12 cellular contexts compared by ENCODE assay signal in the genomic region with DNA sequence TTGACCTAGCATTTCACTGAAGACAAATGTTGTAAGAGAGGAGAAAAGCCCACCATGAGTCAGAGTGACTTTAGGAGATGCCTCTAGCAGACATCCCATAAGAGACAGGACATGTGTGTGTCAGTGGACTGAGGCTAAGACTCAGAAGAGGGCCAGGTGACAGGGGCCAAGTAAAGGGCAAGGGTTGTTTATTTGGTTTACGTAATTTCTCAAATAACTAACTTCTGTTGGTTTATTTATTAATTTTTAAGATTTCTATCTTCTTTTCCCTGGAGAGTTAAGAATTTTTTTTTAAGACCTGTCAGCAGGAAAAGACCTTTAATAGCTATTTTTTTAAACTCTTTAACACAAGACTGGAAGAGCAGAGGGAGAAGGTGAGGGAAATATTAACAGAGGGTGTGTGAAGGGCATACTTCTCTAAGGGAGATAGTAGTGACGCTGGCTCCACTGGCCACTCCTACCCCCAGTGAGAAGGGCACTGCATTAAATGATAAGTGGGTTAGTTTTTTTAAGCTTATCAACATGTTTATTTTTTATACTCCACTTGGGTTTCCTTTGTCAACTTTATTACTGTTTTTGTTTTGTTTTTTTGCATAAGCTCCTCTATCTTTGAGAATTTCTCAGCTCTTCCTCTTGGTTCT. TPM values are rescaled to one million over a fixed set of nuclear protein-coding genes. Genes with fewer than 3 reads are reported as not detected.
DNase-seq lines count a peak whose midpoint lies in the region; ATAC-seq and TF ChIP-seq lines count a peak whose summit lies in the region.
"Had no signal": no experiment of that assay in that cellular context is flagged by ENCODE, and none has a peak within 500 bp of the region (broad histone marks: within the 10 kb centered on the region; RNA-seq: fewer than 3 reads in every experiment).

No MANE protein-coding gene starts in this region.

- in situ Hi-C loops in brain microvascular endothelial cell (cut with HindIII; ENCODE audit: low pct_ligation_motif_present, low sequenced_read_pairs) = no loop called here

- H3K27me3 Mint-ChIP-seq in activated CD4-positive, alpha-beta T cell treated with anti-CD3 and anti-CD28 coated beads, Interleukin-2, amount 10 ng/mL, durations not matched to agents 7 days and 5 days = no peaks in the 10 kb centered on the region
- peaks cover 3% of the 10 kb centered on the region for H3K27me3 Mint-ChIP-seq in activated naive CD8-positive, alpha-beta T cell treated with anti-CD3 and anti-CD28 coated beads for 36 hours
- no peaks in the 10 kb centered on the region for H3K27me3 Mint-ChIP-seq in neural crest cell (ENCODE audit: low read depth)

- peaks cover 75% of the 10 kb centered on the region for H3K36me3 Mint-ChIP-seq in activated CD4-positive, alpha-beta T cell treated with anti-CD3 and anti-CD28 coated beads, Interleukin-2, amount 10 ng/mL, durations not matched to agents 7 days and 5 days (ENCODE audit: low read depth)
- peaks cover 72% of the 10 kb centered on the region for H3K36me3 Mint-ChIP-seq in activated naive CD8-positive, alpha-beta T cell treated with anti-CD3 and anti-CD28 coated beads for 36 hours
- peaks cover 23% of the 10 kb centered on the region for H3K36me3 Mint-ChIP-seq in neural crest cell (ENCODE audit: low read depth)

- POLR2A ChIA-PET in activated CD4-positive, alpha-beta T cell treated with anti-CD3 and anti-CD28 coated beads, Interleukin-2, amount 10 ng/mL, durations not matched to agents 7 days and 5 days (lab: Charles Lee) = interaction anchor here (0.7 kb wide), 1 partner anchor 17 kb away, joined by 3 read pairs; the partner anchor contains the start of gene APEX1

- peak overlapping the region; percentile 95 for H3K4me3 Mint-ChIP-seq in activated CD4-positive, alpha-beta T cell treated with anti-CD3 and anti-CD28 coated beads, Interleukin-2, amount 10 ng/mL, durations not matched to agents 7 days and 5 days
- peak overlapping the region; percentile 69 for H3K4me3 Mint-ChIP-seq in activated naive CD8-positive, alpha-beta T cell treated with anti-CD3 and anti-CD28 coated beads for 36 hours
- H3K4me3 Mint-ChIP-seq in neural crest cell = peak overlapping the region; percentile 72

- no peaks in the 10 kb centered on the region for H3K9me3 Mint-ChIP-seq in activated CD4-positive, alpha-beta T cell treated with anti-CD3 and anti-CD28 coated beads, Interleukin-2, amount 10 ng/mL, durations not matched to agents 7 days and 5 days
- H3K9me3 Mint-ChIP-seq in activated naive CD8-positive, alpha-beta T cell treated with anti-CD3 and anti-CD28 coated beads for 36 hours = no peaks in the 10 kb centered on the region
- no peaks in the 10 kb centered on the region for H3K9me3 Mint-ChIP-seq in neural crest cell

- no peak for DNase-seq in activated CD4-positive, alpha-beta T cell treated with anti-CD3 and anti-CD28 coated beads, Interleukin-2, amount 10 ng/mL, durations not matched to agents 7 days and 5 days
- no peak for DNase-seq in activated CD4-positive, alpha-beta T cell treated with anti-CD3 and anti-CD28 coated beads for 4 hours
- no peak for DNase-seq in activated naive CD8-positive, alpha-beta T cell treated with anti-CD3 and anti-CD28 coated beads for 36 hours
- no peak for DNase-seq in neural crest cell (ENCODE audit: low read depth, low spot score)
- DNase-seq in brain microvascular endothelial cell = no peak
- DNase-seq: NCI-H1105, NCI-H526 treated with DMSO at 0.1 percent for 48 hours, Right ventricle myocardium superior had no signal

- CTCF ChIA-PET in activated CD4-positive, alpha-beta T cell treated with anti-CD3 and anti-CD28 coated beads, Interleukin-2, amount 10 ng/mL, durations not matched to agents 7 days and 5 days (lab: Charles Lee) = no interaction called here

- no peak overlapping the region for H3K27ac ChIP-seq in brain microvascular endothelial cell
- H3K27ac ChIP-seq: coronary artery, tibial nerve had no signal

- H3K27me3 ChIP-seq in brain microvascular endothelial cell (replicated peaks) = no peaks in the 10 kb centered on the region
- H3K27me3 ChIP-seq: tibial nerve had no signal

- TF ChIP-seq CTCF in neural crest cell (conservative IDR thresholded peaks at IDR 0.05) = no peak
- TF ChIP-seq CTCF in brain microvascular endothelial cell (IDR thresholded peaks at IDR 0.05; ENCODE audit: low read depth, low read length, missing control alignments) = no peak

- no peak overlapping the region for H3K4me3 ChIP-seq in brain microvascular endothelial cell (ENCODE audit: low read depth, low read length)
- H3K4me3 ChIP-seq: coronary artery, tibial nerve had no signal

- H3K4me1 Mint-ChIP-seq in activated CD4-positive, alpha-beta T cell treated with anti-CD3 and anti-CD28 coated beads, Interleukin-2, amount 10 ng/mL, durations not matched to agents 7 days and 5 days = peaks cover 71% of the 10 kb centered on the region
- peaks cover 67% of the 10 kb centered on the region for H3K4me1 Mint-ChIP-seq in activated naive CD8-positive, alpha-beta T cell treated with anti-CD3 and anti-CD28 coated beads for 36 hours
- H3K4me1 Mint-ChIP-seq in neural crest cell = peaks cover 28% of the 10 kb centered on the region

- H3K27ac Mint-ChIP-seq in activated CD4-positive, alpha-beta T cell treated with anti-CD3 and anti-CD28 coated beads, Interleukin-2, amount 10 ng/mL, durations not matched to agents 7 days and 5 days = peak overlapping the region; percentile 71
- peak overlapping the region; percentile 42 for H3K27ac Mint-ChIP-seq in activated naive CD8-positive, alpha-beta T cell treated with anti-CD3 and anti-CD28 coated beads for 36 hours
- no peak overlapping the region for H3K27ac Mint-ChIP-seq in neural crest cell (ENCODE audit: unreplicated experiment)

- peaks cover 46% of the 10 kb centered on the region for H3K36me3 ChIP-seq in brain microvascular endothelial cell (replicated peaks)

- no peak for ATAC-seq in GM21367 (IDR thresholded peaks at IDR 0.05; ENCODE audit: unreplicated experiment)
- ATAC-seq: HCT116 had no signal

RNA-seq across cellular contexts. Expression of gene PNP, which starts 3.5 kb away (rescaled TPM):
- total RNA-seq in activated CD4-positive, alpha-beta T cell treated with anti-CD3 and anti-CD28 coated beads, Interleukin-2, amount 10 ng/mL, durations not matched to agents 7 days and 5 days = 100 to 1,000 TPM; 178 to 183 TPM
- total RNA-seq in activated naive CD8-positive, alpha-beta T cell treated with anti-CD3 and anti-CD28 coated beads for 36 hours = 100 to 1,000 TPM; 227 to 230 TPM
- total RNA-seq in neural crest cell = 35.1 and 40.8 TPM in 2 replicates

RNA-seq across cellular contexts. Expression of gene PIP4P1, which starts 11.5 kb away (rescaled TPM):
- 10 to 100 TPM; 33.9 to 40.8 TPM for total RNA-seq in activated CD4-positive, alpha-beta T cell treated with anti-CD3 and anti-CD28 coated beads, Interleukin-2, amount 10 ng/mL, durations not matched to agents 7 days and 5 days
- total RNA-seq in activated naive CD8-positive, alpha-beta T cell treated with anti-CD3 and anti-CD28 coated beads for 36 hours = 10 to 100 TPM; 27.6 to 28.7 TPM
- total RNA-seq in neural crest cell = 36.0 and 40.8 TPM in 2 replicates

RNA-seq across cellular contexts. Expression of gene APEX1, which starts 17.7 kb away (rescaled TPM):
- 100 to 1,000 TPM; 131 to 144 TPM for total RNA-seq in activated CD4-positive, alpha-beta T cell treated with anti-CD3 and anti-CD28 coated beads, Interleukin-2, amount 10 ng/mL, durations not matched to agents 7 days and 5 days
- 100 to 1,000 TPM; 253 to 277 TPM for total RNA-seq in activated naive CD8-positive, alpha-beta T cell treated with anti-CD3 and anti-CD28 coated beads for 36 hours
- total RNA-seq in neural crest cell = 433 and 437 TPM in 2 replicates

RNA-seq across cellular contexts. Expression of gene OSGEP, which starts 18.1 kb away (rescaled TPM):
- 10 to 100 TPM; 58.5 to 59.8 TPM for total RNA-seq in activated CD4-positive, alpha-beta T cell treated with anti-CD3 and anti-CD28 coated beads, Interleukin-2, amount 10 ng/mL, durations not matched to agents 7 days and 5 days
- total RNA-seq in activated naive CD8-positive, alpha-beta T cell treated with anti-CD3 and anti-CD28 coated beads for 36 hours = 10 to 100 TPM; 59.0 to 59.2 TPM
- 67.3 and 68.1 TPM in 2 replicates for total RNA-seq in neural crest cell

RNA-seq across cellular contexts. Expression of gene RNASE10, which starts 32.7 kb away (rescaled TPM):
- under 1 TPM; 0.23 to 0.40 TPM for total RNA-seq in activated CD4-positive, alpha-beta T cell treated with anti-CD3 and anti-CD28 coated beads, Interleukin-2, amount 10 ng/mL, durations not matched to agents 7 days and 5 days
- under 1 TPM; 0.24 to 0.25 TPM for total RNA-seq in activated naive CD8-positive, alpha-beta T cell treated with anti-CD3 and anti-CD28 coated beads for 36 hours
- total RNA-seq in neural crest cell = 0.52 and 1.2 TPM in 2 replicates
